2 cellular contexts compared by ENCODE assay signal in the genomic region with DNA sequence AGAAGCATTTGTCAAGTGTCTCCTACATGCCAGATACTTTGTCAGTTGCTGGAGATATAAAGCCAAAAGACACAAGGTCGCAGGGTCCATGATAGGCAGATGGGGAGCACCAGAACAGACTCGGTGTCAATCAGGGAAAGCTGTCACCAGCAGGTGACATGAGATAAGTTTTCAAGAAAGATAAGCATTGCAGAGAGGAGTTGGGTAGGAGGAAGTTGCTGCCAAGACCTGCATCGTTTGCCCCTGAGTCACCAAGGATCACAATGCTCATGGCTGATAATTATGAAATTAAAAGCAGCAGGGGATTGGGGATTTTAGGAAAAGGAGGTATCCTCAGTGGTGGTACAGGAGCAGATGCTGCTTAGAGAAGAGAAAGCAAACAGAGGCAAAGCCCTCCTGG.
TF ChIP-seq lines count a peak whose summit lies in the region.

No MANE protein-coding gene starts in this region.

TF ChIP-seq in SK-N-SH, 30 proteins besides CTCF, POLR2A, EP300 and RAD21 (continued from another document):
- TF ChIP-seq USF2 (IDR thresholded peaks at IDR 0.05; ENCODE audit: borderline replicate concordance, low read depth, low read length): no peak
- TF ChIP-seq PBX3 (IDR thresholded peaks at IDR 0.05): peak; percentile 41
- TF ChIP-seq USF1 (IDR thresholded peaks at IDR 0.05; ENCODE audit: borderline replicate concordance, low read depth): no peak
- TF ChIP-seq EZH2phosphoT487 (IDR thresholded peaks at IDR 0.05; ENCODE audit: borderline replicate concordance, low read depth): no peak
- TF ChIP-seq NFIC (IDR thresholded peaks at IDR 0.05; ENCODE audit: borderline replicate concordance): peak; percentile 27; the same call in 1 of the 2 replicates
- TF ChIP-seq TCF12 (IDR thresholded peaks at IDR 0.05): peak; percentile 31; the same call in 1 of the 2 replicates
- no peak for TF ChIP-seq NRF1 (IDR thresholded peaks at IDR 0.05; ENCODE audit: low read depth, low read length)
- no peak for TF ChIP-seq YY1 (IDR thresholded peaks at IDR 0.05; ENCODE audit: low read depth)
- no peak for TF ChIP-seq GATA2 (CRISPR knock-in tag; IDR thresholded peaks at IDR 0.05)
- TF ChIP-seq, protein P1, sequence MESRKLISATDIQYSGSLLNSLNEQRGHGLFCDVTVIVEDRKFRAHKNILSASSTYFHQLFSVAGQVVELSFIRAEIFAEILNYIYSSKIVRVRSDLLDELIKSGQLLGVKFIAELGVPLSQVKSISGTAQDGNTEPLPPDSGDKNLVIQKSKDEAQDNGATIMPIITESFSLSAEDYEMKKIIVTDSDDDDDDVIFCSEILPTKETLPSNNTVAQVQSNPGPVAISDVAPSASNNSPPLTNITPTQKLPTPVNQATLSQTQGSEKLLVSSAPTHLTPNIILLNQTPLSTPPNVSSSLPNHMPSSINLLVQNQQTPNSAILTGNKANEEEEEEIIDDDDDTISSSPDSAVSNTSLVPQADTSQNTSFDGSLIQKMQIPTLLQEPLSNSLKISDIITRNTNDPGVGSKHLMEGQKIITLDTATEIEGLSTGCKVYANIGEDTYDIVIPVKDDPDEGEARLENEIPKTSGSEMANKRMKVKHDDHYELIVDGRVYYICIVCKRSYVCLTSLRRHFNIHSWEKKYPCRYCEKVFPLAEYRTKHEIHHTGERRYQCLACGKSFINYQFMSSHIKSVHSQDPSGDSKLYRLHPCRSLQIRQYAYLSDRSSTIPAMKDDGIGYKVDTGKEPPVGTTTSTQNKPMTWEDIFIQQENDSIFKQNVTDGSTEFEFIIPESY (IDR thresholded peaks at IDR 0.05; ENCODE audit: borderline replicate concordance, low read depth): no peak
- TF ChIP-seq, protein P2, sequence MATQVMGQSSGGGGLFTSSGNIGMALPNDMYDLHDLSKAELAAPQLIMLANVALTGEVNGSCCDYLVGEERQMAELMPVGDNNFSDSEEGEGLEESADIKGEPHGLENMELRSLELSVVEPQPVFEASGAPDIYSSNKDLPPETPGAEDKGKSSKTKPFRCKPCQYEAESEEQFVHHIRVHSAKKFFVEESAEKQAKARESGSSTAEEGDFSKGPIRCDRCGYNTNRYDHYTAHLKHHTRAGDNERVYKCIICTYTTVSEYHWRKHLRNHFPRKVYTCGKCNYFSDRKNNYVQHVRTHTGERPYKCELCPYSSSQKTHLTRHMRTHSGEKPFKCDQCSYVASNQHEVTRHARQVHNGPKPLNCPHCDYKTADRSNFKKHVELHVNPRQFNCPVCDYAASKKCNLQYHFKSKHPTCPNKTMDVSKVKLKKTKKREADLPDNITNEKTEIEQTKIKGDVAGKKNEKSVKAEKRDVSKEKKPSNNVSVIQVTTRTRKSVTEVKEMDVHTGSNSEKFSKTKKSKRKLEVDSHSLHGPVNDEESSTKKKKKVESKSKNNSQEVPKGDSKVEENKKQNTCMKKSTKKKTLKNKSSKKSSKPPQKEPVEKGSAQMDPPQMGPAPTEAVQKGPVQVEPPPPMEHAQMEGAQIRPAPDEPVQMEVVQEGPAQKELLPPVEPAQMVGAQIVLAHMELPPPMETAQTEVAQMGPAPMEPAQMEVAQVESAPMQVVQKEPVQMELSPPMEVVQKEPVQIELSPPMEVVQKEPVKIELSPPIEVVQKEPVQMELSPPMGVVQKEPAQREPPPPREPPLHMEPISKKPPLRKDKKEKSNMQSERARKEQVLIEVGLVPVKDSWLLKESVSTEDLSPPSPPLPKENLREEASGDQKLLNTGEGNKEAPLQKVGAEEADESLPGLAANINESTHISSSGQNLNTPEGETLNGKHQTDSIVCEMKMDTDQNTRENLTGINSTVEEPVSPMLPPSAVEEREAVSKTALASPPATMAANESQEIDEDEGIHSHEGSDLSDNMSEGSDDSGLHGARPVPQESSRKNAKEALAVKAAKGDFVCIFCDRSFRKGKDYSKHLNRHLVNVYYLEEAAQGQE (IDR thresholded peaks at IDR 0.05; ENCODE audit: low read depth, low read length): no peak

TF ChIP-seq in neural cell, 6 proteins besides CTCF, POLR2A, EP300 and RAD21 (continued from another document):
- TF ChIP-seq, protein P2 (IDR thresholded peaks at IDR 0.05; ENCODE audit: borderline replicate concordance): no peak
- TF ChIP-seq TAF1 (IDR thresholded peaks at IDR 0.05; ENCODE audit: low read depth): no peak
TF ChIP-seq in neural cell: peak in this region for 0.
